ENCODE assay signal across 2 cellular contexts in genomic region chr3:50146316-50146901, GRCh38.
TF ChIP-seq lines count a peak whose summit lies in the region.

No MANE protein-coding gene starts in this region.

TF ChIP-seq in A549, 52 proteins besides CTCF, POLR2A, EP300 and RAD21 (continued from another document):
- no peak for TF ChIP-seq HES2 (IDR thresholded peaks at IDR 0.05)
- TF ChIP-seq CBX8 (IDR thresholded peaks at IDR 0.05) = no peak
- TF ChIP-seq TFCP2L1 (CRISPR knock-in tag; IDR thresholded peaks at IDR 0.05) = no peak
- no peak for TF ChIP-seq TP53 (CRISPR knock-in tag; IDR thresholded peaks at IDR 0.05)
- TF ChIP-seq ELK1 (IDR thresholded peaks at IDR 0.05; ENCODE audit: low read depth, low read length) = no peak
- TF ChIP-seq FOSB (CRISPR knock-in tag; IDR thresholded peaks at IDR 0.05) = no peak
- no peak for TF ChIP-seq CBX2 (IDR thresholded peaks at IDR 0.05; ENCODE audit: borderline replicate concordance, low read depth)
- TF ChIP-seq CHD2 (IDR thresholded peaks at IDR 0.05; ENCODE audit: low read length, partially characterized antibody) = no peak
- no peak for TF ChIP-seq REST (IDR thresholded peaks at IDR 0.05)
- TF ChIP-seq CEBPB (IDR thresholded peaks at IDR 0.05) = no peak
- TF ChIP-seq HOXA7 (CRISPR knock-in tag; IDR thresholded peaks at IDR 0.05) = no peak
- TF ChIP-seq EHF (CRISPR knock-in tag; IDR thresholded peaks at IDR 0.05) = no peak
- TF ChIP-seq GATA3 (IDR thresholded peaks at IDR 0.05; ENCODE audit: borderline replicate concordance) = no peak
- no peak for TF ChIP-seq ZC3H11A (IDR thresholded peaks at IDR 0.05)
- TF ChIP-seq ZFP36 (IDR thresholded peaks at IDR 0.05; ENCODE audit: borderline replicate concordance, partially characterized antibody) = no peak
- no peak for TF ChIP-seq RCOR1 (IDR thresholded peaks at IDR 0.05; ENCODE audit: low read depth, low read length)

TF ChIP-seq in HCT116, 20 proteins besides CTCF, POLR2A, EP300 and RAD21 (continued from another document):
- no peak for TF ChIP-seq YY1 (IDR thresholded peaks at IDR 0.05; ENCODE audit: extremely low read depth, insufficient replicate concordance, low read depth, low read length)
- TF ChIP-seq POLR2AphosphoS5 (IDR thresholded peaks at IDR 0.05; ENCODE audit: low read depth, low read length) = no peak
- no peak for TF ChIP-seq JUND (IDR thresholded peaks at IDR 0.05)
- TF ChIP-seq CBX3 (IDR thresholded peaks at IDR 0.05; ENCODE audit: low read depth) = no peak
- TF ChIP-seq MAX (IDR thresholded peaks at IDR 0.05) = no peak
- no peak for TF ChIP-seq SIN3A (IDR thresholded peaks at IDR 0.05; ENCODE audit: low read depth)
- no peak for TF ChIP-seq ELF1 (IDR thresholded peaks at IDR 0.05; ENCODE audit: borderline replicate concordance, low read depth)
- TF ChIP-seq SP1 (IDR thresholded peaks at IDR 0.05; ENCODE audit: low read depth) = no peak
- TF ChIP-seq ATF3 (IDR thresholded peaks at IDR 0.05) = no peak
- TF ChIP-seq ZFX (IDR thresholded peaks at IDR 0.05) = no peak
- no peak for TF ChIP-seq ZBTB33 (IDR thresholded peaks at IDR 0.05; ENCODE audit: extremely low read depth, insufficient replicate concordance, low read length)
- TF ChIP-seq EZH2phosphoT487 (IDR thresholded peaks at IDR 0.05; ENCODE audit: borderline replicate concordance) = no peak
TF ChIP-seq in HCT116: peak in this region for 0.
